Comparison of ENCODE assay signal across 37 cellular contexts in genomic region chr5:152487130-152487529, GRCh38.
"Had no signal": no experiment of that assay in that cellular context is flagged by ENCODE, and none has a peak within 500 bp of the region (broad histone marks: within the 10 kb centered on the region; RNA-seq: fewer than 3 reads in every experiment).

No MANE protein-coding gene starts in this region.

- H3K36me3 ChIP-seq: adrenal gland, brain microvascular endothelial cell, breast epithelium had no signal

- H3K27ac Mint-ChIP-seq: activated B cell treated with CpG ODN at 0.5 μM for 24 hours; activated CD4-positive, alpha-beta memory T cell treated with anti-CD3 and anti-CD28 coated beads for 36 hours; activated CD4-positive, alpha-beta T cell treated with anti-CD3 and anti-CD28 coated beads, Interleukin-2, amount 10 ng/mL, durations not matched to agents 24 days and 14 days; activated CD8-positive, alpha-beta T cell treated with anti-CD3 and anti-CD28 coated beads for 36 hours; activated naive CD4-positive, alpha-beta T cell treated with anti-CD3 and anti-CD28 coated beads for 36 hours; activated naive CD4-positive, alpha-beta T cell treated with anti-CD3 and anti-CD28 coated beads, Interleukin-2, amount 50 U/mL, for 72 hours; activated naive CD8-positive, alpha-beta T cell treated with anti-CD3 and anti-CD28 coated beads for 36 hours; activated T-cell treated with anti-CD3 and anti-CD28 coated beads, Interleukin-2, amount 50 U/mL, for 72 hours; activated T-helper 1 cell treated with anti-CD3 and anti-CD28 coated beads, Interleukin-12 subunit alpha, Interleukin-12 subunit beta, Interleukin-2, Interleukin-4 antibody, amounts not matched to agents 30 ng/mL and 10 ng/mL and 1 ng/mL, durations not matched to agents 14 hours and 24 hours and 36 hours; activated T-helper 17 cell treated with anti-CD3 and anti-CD28 coated beads, Interleukin-2, amount 50 U/mL, for 72 hours; T-helper 1 cell treated with Interleukin-12 subunit alpha and Interleukin-12 subunit beta and Interleukin-4 antibody, amounts not matched to agents 30 μg/mL and 1 μg/mL, for 36 hours; T-helper 2 cell treated with Interferon-gamma antibody and Interleukin-4, amounts not matched to agents 5 μg/mL and 100 μg/mL, for 36 hours had no signal

- H3K4me3 ChIP-seq: adrenal gland, body of pancreas, breast epithelium had no signal

- H3K27me3 Mint-ChIP-seq: activated B cell treated with CpG ODN at 0.5 μM for 24 hours; activated CD4-positive, alpha-beta T cell treated with anti-CD3 and anti-CD28 coated beads, Interleukin-2, amount 10 ng/mL, durations not matched to agents 24 days and 14 days; activated T-helper 17 cell treated with anti-CD3 and anti-CD28 coated beads, Interleukin-2, amount 50 U/mL, for 72 hours had no signal

- H3K9me3 Mint-ChIP-seq: activated CD4-positive, alpha-beta T cell treated with anti-CD3 and anti-CD28 coated beads, Interleukin-2, amount 10 ng/mL, durations not matched to agents 24 days and 14 days; activated naive CD4-positive, alpha-beta T cell treated with anti-CD3 and anti-CD28 coated beads for 36 hours; activated naive CD4-positive, alpha-beta T cell treated with anti-CD3 and anti-CD28 coated beads, Interleukin-2, amount 50 U/mL, for 72 hours; activated naive CD8-positive, alpha-beta T cell treated with anti-CD3 and anti-CD28 coated beads for 36 hours; activated T-cell treated with anti-CD3 and anti-CD28 coated beads, Interleukin-2, amount 50 U/mL, for 4 hours; activated T-helper 1 cell treated with anti-CD3 and anti-CD28 coated beads, Interleukin-12 subunit alpha, Interleukin-12 subunit beta, Interleukin-2, Interleukin-4 antibody, amounts not matched to agents 30 ng/mL and 10 ng/mL and 1 ng/mL, durations not matched to agents 14 hours and 24 hours and 36 hours; central memory CD8-positive, alpha-beta T cell had no signal

- H3K9me3 ChIP-seq: adrenal gland, body of pancreas, breast epithelium had no signal

- H3K4me1 Mint-ChIP-seq: activated B cell treated with CpG ODN at 0.5 μM for 24 hours; activated CD4-positive, alpha-beta T cell treated with anti-CD3 and anti-CD28 coated beads, Interleukin-2, amount 10 ng/mL, durations not matched to agents 24 days and 14 days; activated naive CD8-positive, alpha-beta T cell treated with anti-CD3 and anti-CD28 coated beads for 36 hours; activated T-helper 17 cell treated with anti-CD3 and anti-CD28 coated beads, Interleukin-2, amount 50 U/mL, for 72 hours had no signal

- DNase-seq: activated B cell treated with CpG ODN at 0.5 μM for 24 hours; activated CD4-positive, alpha-beta memory T cell treated with anti-CD3 and anti-CD28 coated beads for 36 hours; activated CD4-positive, alpha-beta T cell treated with anti-CD3 and anti-CD28 coated beads for 4 hours; activated CD4-positive, alpha-beta T cell treated with anti-CD3 and anti-CD28 coated beads, Interleukin-2, amount 10 ng/mL, durations not matched to agents 24 days and 14 days; activated CD4-positive, alpha-beta T cell treated with anti-CD3 and anti-CD28 coated beads, Interleukin-2, amount 50 U/mL, for 1 hour; activated CD4-positive, alpha-beta T cell treated with anti-CD3 and anti-CD28 coated beads, Interleukin-2, amount 50 U/mL, for 4 hours; activated CD4-positive, CD25-positive, alpha-beta regulatory T cell treated with anti-CD3 and anti-CD28 coated beads, Interleukin-2, amount 50 U/mL, for 72 hours; activated CD8-positive, alpha-beta memory T cell treated with anti-CD3 and anti-CD28 coated beads, Interleukin-2, amount 50 U/mL, for 4 hours; activated CD8-positive, alpha-beta T cell treated with anti-CD3 and anti-CD28 coated beads for 36 hours; activated effector memory CD4-positive, alpha-beta T cell treated with anti-CD3 and anti-CD28 coated beads, Interleukin-2, amount 50 U/mL, for 16 hours; activated gamma-delta T cell treated with Interleukin-2 at 50 U/mL for 16 hours; activated naive CD4-positive, alpha-beta T cell; activated naive CD4-positive, alpha-beta T cell treated with anti-CD3 and anti-CD28 coated beads for 36 hours; activated naive CD4-positive, alpha-beta T cell treated with anti-CD3 and anti-CD28 coated beads, Interleukin-2, amount 50 U/mL, for 16 hours; activated naive CD8-positive, alpha-beta T cell treated with anti-CD3 and anti-CD28 coated beads for 36 hours; activated T-cell treated with anti-CD3 and anti-CD28 coated beads for 4 hours; activated T-cell treated with anti-CD3 and anti-CD28 coated beads, Interleukin-2, amount 50 U/mL, for 1 hour; activated T-cell treated with anti-CD3 and anti-CD28 coated beads, Interleukin-2, amount 50 U/mL, for 4 hours; activated T-cell treated with anti-CD3 and anti-CD28 coated beads, Interleukin-2, amount 50 U/mL, for 72 hours; adrenal gland; amniotic stem cell; aorta; body of pancreas; brain microvascular endothelial cell; caudate nucleus; cerebellar nuclear complex; T-helper 1 cell; T-helper 2 cell; T-helper 9 cell had no signal

- H3K4me1 ChIP-seq: adrenal gland, body of pancreas, breast epithelium had no signal

- H3K4me3 Mint-ChIP-seq: activated B cell treated with CpG ODN at 0.5 μM for 24 hours; activated CD4-positive, alpha-beta memory T cell treated with anti-CD3 and anti-CD28 coated beads for 36 hours; activated CD4-positive, alpha-beta T cell treated with anti-CD3 and anti-CD28 coated beads, Interleukin-2, amount 10 ng/mL, durations not matched to agents 24 days and 14 days; activated CD8-positive, alpha-beta T cell treated with anti-CD3 and anti-CD28 coated beads for 36 hours; activated naive CD4-positive, alpha-beta T cell treated with anti-CD3 and anti-CD28 coated beads for 36 hours; activated naive CD8-positive, alpha-beta T cell treated with anti-CD3 and anti-CD28 coated beads for 36 hours; activated T-cell treated with anti-CD3 and anti-CD28 coated beads, Interleukin-2, amount 50 U/mL, for 4 hours; activated T-cell treated with anti-CD3 and anti-CD28 coated beads, Interleukin-2, amount 50 U/mL, for 72 hours; activated T-helper 1 cell treated with anti-CD3 and anti-CD28 coated beads, Interleukin-12 subunit alpha, Interleukin-12 subunit beta, Interleukin-2, Interleukin-4 antibody, amounts not matched to agents 30 ng/mL and 10 ng/mL and 1 ng/mL, durations not matched to agents 14 hours and 24 hours and 36 hours; activated T-helper 17 cell treated with anti-CD3 and anti-CD28 coated beads, Interleukin-2, amount 50 U/mL, for 72 hours; central memory CD8-positive, alpha-beta T cell; T-helper 1 cell treated with Interleukin-12 subunit alpha and Interleukin-12 subunit beta and Interleukin-4 antibody, amounts not matched to agents 30 μg/mL and 1 μg/mL, for 36 hours; T-helper 2 cell treated with Interferon-gamma antibody and Interleukin-4, amounts not matched to agents 5 μg/mL and 100 μg/mL, for 36 hours had no signal

- H3K27me3 ChIP-seq: adrenal gland, body of pancreas, brain microvascular endothelial cell, breast epithelium had no signal

- H3K27ac ChIP-seq: adrenal gland, body of pancreas, brain microvascular endothelial cell, breast epithelium, VCaP had no signal

- ATAC-seq: activated CD8-positive, alpha-beta T cell treated with anti-CD3 and anti-CD28 coated beads for 36 hours; activated naive CD4-positive, alpha-beta T cell treated with anti-CD3 and anti-CD28 coated beads, Interleukin-2, amount 50 U/mL, for 72 hours; activated T-cell treated with anti-CD3 and anti-CD28 coated beads, Interleukin-2, amount 50 U/mL, for 4 hours; activated T-cell treated with anti-CD3 and anti-CD28 coated beads, Interleukin-2, amount 50 U/mL, for 72 hours; activated T-helper 17 cell treated with anti-CD3 and anti-CD28 coated beads, Interleukin-2, amount 50 U/mL, for 72 hours; body of pancreas had no signal

- H3K36me3 Mint-ChIP-seq: activated CD4-positive, alpha-beta memory T cell treated with anti-CD3 and anti-CD28 coated beads for 36 hours; activated naive CD4-positive, alpha-beta T cell treated with anti-CD3 and anti-CD28 coated beads, Interleukin-2, amount 50 U/mL, for 72 hours; activated naive CD8-positive, alpha-beta T cell treated with anti-CD3 and anti-CD28 coated beads for 36 hours had no signal
